In genomic region chr4:121943941-121944340, GRCh38 we compare ENCODE assay signal across 9 cellular contexts. TPM values are rescaled to one million over a fixed set of nuclear protein-coding genes. Genes with fewer than 3 reads are reported as not detected.
DNase-seq lines count a peak whose midpoint lies in the region; ATAC-seq and TF ChIP-seq lines count a peak whose summit lies in the region.
"Had no signal": no experiment of that assay in that cellular context is flagged by ENCODE, and none has a peak within 500 bp of the region (broad histone marks: within the 10 kb centered on the region; RNA-seq: fewer than 3 reads in every experiment).

No MANE protein-coding gene starts in this region.

- TF ChIP-seq RAD21 in HCT116 (IDR thresholded peaks at IDR 0.05; ENCODE audit: low read depth), result no peak

- no peaks in the 10 kb centered on the region for H3K36me3 ChIP-seq in HCT116 (ENCODE audit: control insufficient read depth in 1 of 2, insufficient read depth in 2 of 2, low read length in 2 of 2)
- H3K36me3 ChIP-seq in mesenchymal stem cell (ENCODE audit: control insufficient read depth in 1 of 2, insufficient read depth in 2 of 2, low read depth in 1 of 2, low read length in 2 of 2), result no peaks in the 10 kb centered on the region
- H3K36me3 ChIP-seq in colonic mucosa, result no peaks in the 10 kb centered on the region

- H2BK15ac ChIP-seq in mesenchymal stem cell (ENCODE audit: low read depth, poor library complexity, severe bottlenecking), result no peak overlapping the region

- H3K4me1 ChIP-seq in HCT116 (ENCODE audit: control insufficient read depth in 1 of 2, insufficient read depth in 2 of 2, low read length in 2 of 2), result no peaks in the 10 kb centered on the region
- no peaks in the 10 kb centered on the region for H3K4me1 ChIP-seq in mesenchymal stem cell (ENCODE audit: control insufficient read depth, insufficient read depth, low read depth, low read length)
- H3K4me1 ChIP-seq in colonic mucosa, result no peaks in the 10 kb centered on the region

- no peaks in the 10 kb centered on the region for H3K9me2 ChIP-seq in HCT116 (ENCODE audit: insufficient read depth)

- BruUV-seq in HCT116 (replicated peaks; lab: Mats Ljungman, UMichigan), result no TSS peak

- H3K4me2 ChIP-seq in HCT116 (ENCODE audit: low read length) (no peak overlapping the region), mesenchymal stem cell (ENCODE audit: low read length, poor library complexity, severe bottlenecking) (no peak overlapping the region)

- H3K4ac ChIP-seq in mesenchymal stem cell (ENCODE audit: low read depth in 1 of 2, low read length in 2 of 2), result no peak overlapping the region

- intact Hi-C loops in HCT116 (cut with micrococcal nuclease), result no loop called here
- intact Hi-C loops in colonic mucosa (cut with DNase I), result no loop called here

- H2BK12ac ChIP-seq in mesenchymal stem cell (ENCODE audit: low read length in 2 of 2), result no peak overlapping the region

- no peak overlapping the region for H3K27ac ChIP-seq in HCT116 (ENCODE audit: low read depth, low read length)
- no peak overlapping the region for H3K27ac ChIP-seq in mesenchymal stem cell (ENCODE audit: low read length, poor library complexity, severe bottlenecking)
- H3K27ac ChIP-seq in colonic mucosa, result no peak overlapping the region
- H3K27ac ChIP-seq: HL-60 had no signal

- no peaks in the 10 kb centered on the region for H3K79me2 ChIP-seq in HCT116 (ENCODE audit: insufficient read depth, low read length)

- ATAC-seq in HCT116 (peak; percentile 79), SK-N-SH treated with all-trans-retinoic acid at 6 μM for 48 hours (peak; percentile 73)

- DNase-seq in HCT116 (ENCODE audit: low read depth, low spot score) (no peak), mesenchymal stem cell (peak; percentile 11), NCI-H446 (lab: John Stamatoyannopoulos, UW) (no peak), NCI-H2196 (lab: John Stamatoyannopoulos, UW; ENCODE audit: unreplicated experiment) (no peak), colonic mucosa (no peak)
- DNase-seq: activated B cell treated with CpG ODN at 0.5 μM for 24 hours had no signal

- H3K4me3 ChIP-seq in GM12875 (ENCODE audit: low read depth, low read length) (no peak overlapping the region), HCT116 (replicated peaks in 1 of 2; ENCODE audit: low read depth in 1 of 2, low read length in 2 of 2) (no peak overlapping the region), mesenchymal stem cell (ENCODE audit: insufficient read depth in 1 of 2, low read depth in 1 of 2, low read length in 2 of 2) (no peak overlapping the region), colonic mucosa (no peak overlapping the region)

- H2AFZ ChIP-seq in HCT116 (ENCODE audit: low read depth, low read length, poor library complexity, severe bottlenecking), result no peak overlapping the region
- no peak overlapping the region for H2AFZ ChIP-seq in mesenchymal stem cell (ENCODE audit: low read depth, low read length)

- TF ChIP-seq POLR2A in HCT116 (IDR thresholded peaks at IDR 0.05; ENCODE audit: borderline replicate concordance, extremely low read depth, insufficient read depth, insufficient read length), result no peak

- H4K8ac ChIP-seq in mesenchymal stem cell (ENCODE audit: low read length), result no peak overlapping the region

- no peak overlapping the region for H2BK120ac ChIP-seq in mesenchymal stem cell (ENCODE audit: low read depth, low read length)

- no peak overlapping the region for H2BK5ac ChIP-seq in mesenchymal stem cell (ENCODE audit: low read depth, low read length, poor library complexity, severe bottlenecking)

- RAD21 ChIA-PET in HCT116 (lab: Charles Lee; ENCODE audit: low non-redundant PET in 1 of 2, low total read pairs in 2 of 2, uncharacterized antibody in 2 of 2, unreplicated experiment in 2 of 2), result no interaction called here

- H3K79me1 ChIP-seq in mesenchymal stem cell (replicated peaks; ENCODE audit: low read length, poor library complexity, severe bottlenecking), result no peaks in the 10 kb centered on the region

- TF ChIP-seq CTCF in GM12875 (IDR thresholded peaks at IDR 0.05; ENCODE audit: borderline replicate concordance, insufficient read depth, low read depth, low read length) (peak; percentile 76), HCT116 (IDR thresholded peaks at IDR 0.05 in 2 of 3, conservative IDR thresholded peaks at IDR 0.05 in 1 of 3; ENCODE audit: borderline replicate concordance in 1 of 3, insufficient read depth in 1 of 3, low read depth in 2 of 3, low read length in 2 of 3) (peak in 2 of 3 experiments; percentile 56; a peak in 4 of 6 replicates), colonic mucosa (IDR thresholded peaks at IDR 0.05) (no peak)

- H3K9me3 ChIP-seq in HCT116 (ENCODE audit: control insufficient read depth in 1 of 2, insufficient read depth in 1 of 2, low read depth in 1 of 2, low read length in 2 of 2) (no peaks in the 10 kb centered on the region), mesenchymal stem cell (ENCODE audit: control insufficient read depth, low read length) (no peaks in the 10 kb centered on the region), colonic mucosa (no peaks in the 10 kb centered on the region)

- H3K18ac ChIP-seq in mesenchymal stem cell (ENCODE audit: low read depth in 1 of 2, low read length in 2 of 2), result peak overlapping the region in 1 of 2 experiments; percentile 4

- H3K23ac ChIP-seq in mesenchymal stem cell (ENCODE audit: low read length in 2 of 2), result no peak overlapping the region

- no peaks in the 10 kb centered on the region for H4K20me1 ChIP-seq in HCT116 (ENCODE audit: insufficient read depth)

- CTCF ChIA-PET in HCT116 (lab: Charles Lee), result interaction anchor here (0.8 kb wide), 1 partner anchor 43 kb away, joined by 3 read pairs; no protein-coding TSS in a partner anchor

- H3K27me3 ChIP-seq in HCT116 (ENCODE audit: insufficient read depth, low read length) (no peaks in the 10 kb centered on the region), mesenchymal stem cell (ENCODE audit: control insufficient read depth in 1 of 2, insufficient read depth in 1 of 2, low read length in 2 of 2) (peaks cover 0 to 20% of the 10 kb centered on the region in 2 experiments), colonic mucosa (no peaks in the 10 kb centered on the region)

- POLR2A ChIA-PET in HCT116 (lab: Charles Lee), result no interaction called here

- H3K14ac ChIP-seq in mesenchymal stem cell (ENCODE audit: low read length in 2 of 2), result no peak overlapping the region

- H2AK5ac ChIP-seq in mesenchymal stem cell (ENCODE audit: low read length, severe bottlenecking), result no peak overlapping the region

- WGBS in mesenchymal stem cell, result 44% methylated on average over 4 of the region's 4 CpGs

- H3K9ac ChIP-seq in HCT116 (ENCODE audit: low read length), result no peak overlapping the region
- H3K9ac ChIP-seq in mesenchymal stem cell (ENCODE audit: low read length), result no peak overlapping the region
- H3K9ac ChIP-seq in colonic mucosa (ENCODE audit: low read depth in 2 of 2, low read length in 2 of 2), result no peak overlapping the region

- H4K91ac ChIP-seq in mesenchymal stem cell (ENCODE audit: low read length), result no peak overlapping the region

TF ChIP-seq in HCT116, 20 proteins besides CTCF, POLR2A, EP300 and RAD21 (continues in another document):
- no peak for TF ChIP-seq ATF3 (IDR thresholded peaks at IDR 0.05)
- no peak for TF ChIP-seq EGR1 (IDR thresholded peaks at IDR 0.05; ENCODE audit: low read depth)
- no peak for TF ChIP-seq SRF (IDR thresholded peaks at IDR 0.05; ENCODE audit: low read depth)
- no peak for TF ChIP-seq POLR2AphosphoS5 (IDR thresholded peaks at IDR 0.05; ENCODE audit: low read depth, low read length)
- no peak for TF ChIP-seq YY1 (IDR thresholded peaks at IDR 0.05; ENCODE audit: extremely low read depth, insufficient replicate concordance, low read depth, low read length)
- TF ChIP-seq, protein P1, sequence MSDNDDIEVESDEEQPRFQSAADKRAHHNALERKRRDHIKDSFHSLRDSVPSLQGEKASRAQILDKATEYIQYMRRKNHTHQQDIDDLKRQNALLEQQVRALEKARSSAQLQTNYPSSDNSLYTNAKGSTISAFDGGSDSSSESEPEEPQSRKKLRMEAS (IDR thresholded peaks at IDR 0.05), result no peak

TF ChIP-seq in SK-N-SH treated with all-trans-retinoic acid at 6 μM for 48 hours, 23 proteins besides CTCF, POLR2A, EP300 and RAD21 (continues in another document):
- TF ChIP-seq CSRNP3 (CRISPR knock-in tag; IDR thresholded peaks at IDR 0.05) (no peak), PPARA (CRISPR knock-in tag; IDR thresholded peaks at IDR 0.05; ENCODE audit: borderline replicate concordance) (no peak), ZC3H10 (CRISPR knock-in tag; IDR thresholded peaks at IDR 0.05) (no peak), TCF4 (CRISPR knock-in tag; IDR thresholded peaks at IDR 0.05; ENCODE audit: borderline replicate concordance) (no peak), ISL1 (CRISPR knock-in tag; IDR thresholded peaks at IDR 0.05) (no peak), ESRRG (CRISPR knock-in tag; IDR thresholded peaks at IDR 0.05) (no peak)

RNA-seq across cellular contexts. Expression of gene TRPC3, which starts 7.9 kb away (rescaled TPM):
- 0.25 TPM for total RNA-seq in HCT116 (2021; ENCODE audit: unreplicated experiment)
- 0.05 and 0.12 TPM in 2 replicates for polyA plus RNA-seq in HCT116 (2012)
- 0.69 TPM for polyA plus RNA-seq in mesenchymal stem cell (2013, experiment 1 of 2)
- polyA plus RNA-seq in mesenchymal stem cell (2013, experiment 2 of 2), result 0.78 TPM
- total RNA-seq in colonic mucosa, result under 1 TPM in 1 of 2 donors, not detected in 1; 0.15 TPM
- total RNA-seq: activated B cell treated with CpG ODN at 0.5 μM for 24 hours had no signal
